Comparison of ENCODE assay signal across 15 cellular contexts in genomic region chr3:14761121-14761672, GRCh38. TPM values are rescaled to one million over a fixed set of nuclear protein-coding genes. Genes with fewer than 3 reads are reported as not detected.
DNase-seq lines count a peak whose midpoint lies in the region; ATAC-seq and TF ChIP-seq lines count a peak whose summit lies in the region.
"Had no signal": no experiment of that assay in that cellular context is flagged by ENCODE, and none has a peak within 500 bp of the region (broad histone marks: within the 10 kb centered on the region; RNA-seq: fewer than 3 reads in every experiment).

No MANE protein-coding gene starts in this region.

- CTCF ChIA-PET in activated CD8-positive, alpha-beta T cell treated with anti-CD3 and anti-CD28 coated beads for 36 hours (lab: Charles Lee), result interaction anchor here (0.9 to 1.2 kb wide), 2 partner anchors 26 to 129 kb away, joined by 3 read pairs; no protein-coding TSS in a partner anchor

- POLR2A ChIA-PET in activated CD8-positive, alpha-beta T cell treated with anti-CD3 and anti-CD28 coated beads for 36 hours (lab: Charles Lee), result no interaction called here

- TF ChIP-seq CTCF in H9 (conservative IDR thresholded peaks at IDR 0.05), result peak; percentile 34; the same call in 1 of the 3 replicates
- TF ChIP-seq CTCF in activated CD8-positive, alpha-beta T cell treated with anti-CD3 and anti-CD28 coated beads for 36 hours (IDR thresholded peaks at IDR 0.05), result no peak

- no peak overlapping the region for H2BK15ac ChIP-seq in H9 (ENCODE audit: low read depth, low read length)

- no peak overlapping the region for H2BK12ac ChIP-seq in H9 (ENCODE audit: insufficient read length, low read depth, low read length)

- H2AFZ ChIP-seq in H9 (ENCODE audit: low read length), result no peak overlapping the region

- no peaks in the 10 kb centered on the region for H4K20me1 ChIP-seq in H9 (ENCODE audit: control insufficient read depth, insufficient read depth, insufficient read length)

- intact Hi-C loops in activated CD8-positive, alpha-beta T cell treated with anti-CD3 and anti-CD28 coated beads for 36 hours (cut with micrococcal nuclease), result no loop called here

- H3K4me1 Mint-ChIP-seq in H9, result peaks cover 0 to 4% of the 10 kb centered on the region in 2 experiments; a peak in 1 of 4 replicates
- peaks cover 3% of the 10 kb centered on the region for H3K4me1 Mint-ChIP-seq in activated CD8-positive, alpha-beta T cell treated with anti-CD3 and anti-CD28 coated beads for 36 hours (ENCODE audit: low read depth)

- H3T11ph ChIP-seq in H9 (ENCODE audit: low read length), result no peak overlapping the region

- H3K4ac ChIP-seq in H9 (ENCODE audit: low read depth, low read length), result no peak overlapping the region

- no peak overlapping the region for H4K5ac ChIP-seq in H9 (ENCODE audit: insufficient read length, low read depth, low read length)

- H3K79me2 ChIP-seq in H9 (ENCODE audit: insufficient read depth, low read length), result no peaks in the 10 kb centered on the region

- H3K9me3 Mint-ChIP-seq in H9, result no peaks in the 10 kb centered on the region
- no peaks in the 10 kb centered on the region for H3K9me3 Mint-ChIP-seq in activated CD8-positive, alpha-beta T cell treated with anti-CD3 and anti-CD28 coated beads for 36 hours
- H3K9me3 Mint-ChIP-seq: CD8-positive, alpha-beta T cell had no signal

- H3K56ac ChIP-seq in H9 (ENCODE audit: insufficient read length, low read depth, low read length), result no peak overlapping the region

- no peak overlapping the region for H3K9ac ChIP-seq in H9 (ENCODE audit: extremely low read depth, insufficient read length, low read length)

- no peaks in the 10 kb centered on the region; a peak in 1 of 7 replicates for H3K36me3 Mint-ChIP-seq in H9 (ENCODE audit: insufficient read depth in 1 of 3, low read depth in 3 of 3)
- H3K36me3 Mint-ChIP-seq in activated CD8-positive, alpha-beta T cell treated with anti-CD3 and anti-CD28 coated beads for 36 hours (ENCODE audit: low read depth), result no peaks in the 10 kb centered on the region
- H3K36me3 Mint-ChIP-seq: CD8-positive, alpha-beta T cell; naive B cell had no signal

- peaks cover 6% of the 10 kb centered on the region for H3K27me3 Mint-ChIP-seq in H9 (ENCODE audit: low read depth)
- no peaks in the 10 kb centered on the region for H3K27me3 Mint-ChIP-seq in activated CD8-positive, alpha-beta T cell treated with anti-CD3 and anti-CD28 coated beads for 36 hours

- H3K4me3 ChIP-seq in mesodermal cell (ENCODE audit: extremely low read depth, insufficient read depth, low read length, poor library complexity, severe bottlenecking), result no peak overlapping the region
- H3K4me3 ChIP-seq: ascending aorta, left ventricle myocardium inferior, tibial nerve had no signal

- H3K18ac ChIP-seq in H9 (ENCODE audit: insufficient read length, low read depth, low read length), result no peak overlapping the region

- no peak overlapping the region for H3K23ac ChIP-seq in H9 (ENCODE audit: insufficient read length, low read depth, low read length)

- no peak overlapping the region for H4K8ac ChIP-seq in H9 (replicated peaks; ENCODE audit: insufficient read length, low read depth, low read length)

- H2AK5ac ChIP-seq in H9 (ENCODE audit: insufficient read length, low read length), result no peak overlapping the region

- no peaks in the 10 kb centered on the region for H3K4me1 ChIP-seq in H9 (ENCODE audit: insufficient read depth, low read length)
- H3K4me1 ChIP-seq in mesodermal cell (ENCODE audit: control insufficient read depth, insufficient read depth, low read length, poor library complexity, severe bottlenecking), result no peaks in the 10 kb centered on the region
- H3K4me1 ChIP-seq: ascending aorta, left ventricle myocardium inferior, tibial nerve had no signal

- H3K14ac ChIP-seq in H9 (ENCODE audit: insufficient read depth, low read length), result no peak overlapping the region; the same call in 1 of the 2 replicates

- DNase-seq in ELF-1 (ENCODE audit: low read depth, low spot score), result peak; percentile 44
- DNase-seq in H9, result peak; percentile 44
- no peak for DNase-seq in activated CD8-positive, alpha-beta T cell treated with anti-CD3 and anti-CD28 coated beads for 36 hours
- no peak for DNase-seq in inferior parietal cortex (ENCODE audit: extremely low spot score)
- DNase-seq: CD8-positive, alpha-beta T cell; hypothalamus; left ventricle myocardium inferior; naive B cell; NCI-H1436 treated with DMSO at 0.1 percent for 48 hours; stimulated activated CD4-positive, alpha-beta T cell treated with anti-CD3 and anti-CD28 coated beads, Interleukin-1b, Interleukin-23, amount 100 ng/mL, for 48 hours had no signal

- H3K27me3 ChIP-seq in H9 (ENCODE audit: insufficient read depth, low read length), result no peaks in the 10 kb centered on the region
- H3K27me3 ChIP-seq: ascending aorta, tibial nerve had no signal

- H3K23me2 ChIP-seq in H9 (ENCODE audit: insufficient read length, low read depth, low read length, poor library complexity, severe bottlenecking), result no peaks in the 10 kb centered on the region

- no peak for ATAC-seq in activated CD8-positive, alpha-beta T cell treated with anti-CD3 and anti-CD28 coated beads for 36 hours
- ATAC-seq in GM19328 (IDR thresholded peaks at IDR 0.05; ENCODE audit: unreplicated experiment), result no peak
- ATAC-seq in HG03196 (IDR thresholded peaks at IDR 0.05; ENCODE audit: unreplicated experiment), result no peak
- ATAC-seq: CD8-positive, alpha-beta T cell had no signal

- WGBS in H9 (ENCODE audit: extremely low coverage, insufficient read length, low lambda C conversion rate), result no CpG with 5 or more reads among the region's 9 CpGs
- WGBS in mesodermal cell (ENCODE audit: insufficient coverage in 2 of 2), 2 experiments, result 81 to 85% methylated on average over 7 to 9 of the region's 9 CpGs

- H3K9me3 ChIP-seq in H9 (ENCODE audit: control insufficient read depth, low read depth, low read length) (no peaks in the 10 kb centered on the region), mesodermal cell (ENCODE audit: control insufficient read depth, low read length) (no peaks in the 10 kb centered on the region)
- H3K9me3 ChIP-seq: ascending aorta, left ventricle myocardium inferior, tibial nerve had no signal

- H2BK20ac ChIP-seq in H9 (ENCODE audit: low read depth, low read length, poor library complexity, severe bottlenecking), result no peak overlapping the region

- no peak overlapping the region for H2BK5ac ChIP-seq in H9 (ENCODE audit: insufficient read length, low read length)

- no peak overlapping the region for H3K27ac ChIP-seq in H9 (ENCODE audit: insufficient read length, low read depth, low read length)
- H3K27ac ChIP-seq in mesodermal cell (ENCODE audit: low read depth, low read length, severe bottlenecking), result peak overlapping the region; percentile 57
- H3K27ac ChIP-seq: ascending aorta, left ventricle myocardium inferior, tibial nerve had no signal

- H3K4me2 ChIP-seq in H9 (ENCODE audit: insufficient read depth, insufficient read length, low read length), result no peak overlapping the region

- H3K4me3 Mint-ChIP-seq in H9, result no peak overlapping the region
- peak overlapping the region; percentile 18 for H3K4me3 Mint-ChIP-seq in activated CD8-positive, alpha-beta T cell treated with anti-CD3 and anti-CD28 coated beads for 36 hours
- H3K4me3 Mint-ChIP-seq: CD8-positive, alpha-beta T cell had no signal

- no peaks in the 10 kb centered on the region for H3K36me3 ChIP-seq in mesodermal cell (ENCODE audit: control insufficient read depth, insufficient read depth, low read length)
- H3K36me3 ChIP-seq: ascending aorta, left ventricle myocardium inferior, tibial nerve had no signal

- H4K91ac ChIP-seq in H9 (ENCODE audit: insufficient read length, low read depth, low read length), result no peak overlapping the region

- no peak overlapping the region for H3K27ac Mint-ChIP-seq in H9
- H3K27ac Mint-ChIP-seq in activated CD8-positive, alpha-beta T cell treated with anti-CD3 and anti-CD28 coated beads for 36 hours, result peak overlapping the region; percentile 32
- H3K27ac Mint-ChIP-seq: CD8-positive, alpha-beta T cell had no signal

- H2BK120ac ChIP-seq in H9 (ENCODE audit: low read depth, low read length, poor library complexity, severe bottlenecking), result no peak overlapping the region

- no peaks in the 10 kb centered on the region for H3K79me1 ChIP-seq in H9 (ENCODE audit: insufficient read depth, low read depth, low read length, poor library complexity, severe bottlenecking)

RNA-seq across cellular contexts. Expression of gene FGD5, which starts 57.6 kb away (rescaled TPM):
- total RNA-seq in H9 (2021), result 7.8 and 8.6 TPM in 2 replicates
- not detected for total RNA-seq in activated CD8-positive, alpha-beta T cell treated with anti-CD3 and anti-CD28 coated beads for 36 hours
- 39.9 TPM for polyA plus RNA-seq in mesodermal cell (2013, experiment 1 of 2)
- polyA plus RNA-seq in mesodermal cell (2013, experiment 2 of 2), result 27.6 TPM
- total RNA-seq: CD8-positive, alpha-beta T cell had no signal

Comparison
In these comparisons a context has a peak if more than half of its experiments do, and no peak if none do; other contexts are left out.
1. DNase-seq: peak in ELF-1 (single experiment) and H9 (single experiment); none in activated CD8-positive, alpha-beta T cell treated with anti-CD3 and anti-CD28 coated beads for 36 hours (single experiment) and inferior parietal cortex (single experiment).